ENCODE assay signal across 8 cellular contexts in the genomic region with DNA sequence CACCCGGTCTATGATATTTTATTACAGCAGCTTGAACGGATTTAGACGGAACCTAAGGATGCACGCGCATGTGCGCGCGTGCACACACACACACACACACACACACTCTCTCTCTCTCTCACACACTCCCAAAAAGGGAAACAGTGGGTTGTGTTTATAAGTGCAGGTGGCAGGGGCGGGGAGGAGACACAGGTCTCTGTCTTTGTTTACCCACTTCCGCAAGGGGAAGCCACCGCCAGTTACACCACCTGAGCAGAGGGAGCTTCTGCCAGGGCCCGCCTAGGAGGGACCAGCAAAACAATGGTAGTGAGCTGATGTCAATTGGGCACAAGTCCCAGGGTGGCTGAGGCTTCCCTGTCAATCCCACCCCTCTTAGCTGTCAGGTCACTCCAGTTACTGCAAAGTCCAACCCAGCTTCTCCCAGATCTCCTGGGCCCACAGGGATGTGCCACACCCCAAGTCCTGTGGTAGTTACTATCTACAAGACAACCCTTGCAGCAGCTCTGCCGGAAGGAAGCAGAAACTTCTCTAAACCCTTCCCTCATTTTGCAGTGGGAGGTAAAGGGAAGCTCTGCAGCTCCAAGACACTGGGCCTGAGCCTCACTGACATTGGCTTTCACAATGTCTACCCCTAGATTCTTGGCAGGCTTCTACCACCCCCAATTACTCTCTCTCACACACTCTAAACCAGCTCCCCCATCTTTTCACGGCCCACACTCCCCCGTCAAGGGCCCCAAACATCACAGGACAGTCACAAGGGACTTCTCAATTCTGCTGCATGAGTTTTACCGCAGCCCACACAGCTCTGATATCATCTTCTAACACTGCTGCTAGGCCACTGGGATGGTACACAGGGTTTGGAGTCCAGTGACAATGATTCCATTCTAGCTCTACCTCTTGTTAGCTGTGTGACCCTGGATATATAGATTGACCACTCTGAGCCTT. TPM values are rescaled to one million over a fixed set of nuclear protein-coding genes. Genes with fewer than 3 reads are reported as not detected.
A peak's percentile ranks its signal among the peaks of the same experiment; 100 is the strongest.
DNase-seq lines count a peak whose midpoint lies in the region; ATAC-seq, FAIRE-seq and TF ChIP-seq lines count a peak whose summit lies in the region.

No MANE protein-coding gene starts in this region.

- H3K9me3 Mint-ChIP-seq in activated CD4-positive, alpha-beta memory T cell treated with anti-CD3 and anti-CD28 coated beads, Interleukin-2, amount 10 ng/mL, durations not matched to agents 7 days and 5 days = peaks cover 5% of the 10 kb centered on the region

- peaks cover 48% of the 10 kb centered on the region for H3K36me3 Mint-ChIP-seq in activated CD4-positive, alpha-beta memory T cell treated with anti-CD3 and anti-CD28 coated beads, Interleukin-2, amount 10 ng/mL, durations not matched to agents 7 days and 5 days (ENCODE audit: low read depth)

- ATAC-seq in GM18499 (IDR thresholded peaks at IDR 0.05; ENCODE audit: insufficient read depth, unreplicated experiment) = peak; percentile 56
- peak; percentile 25 to 27 for ATAC-seq in left cardiac atrium

- POLR2A ChIA-PET in HEK293 (lab: Yijun Ruan, JAX) = interaction anchor here (0.6 to 1.4 kb wide), 2 partner anchors 16 to 741 kb away, joined by 3 to 9 read pairs; no protein-coding TSS in a partner anchor
- POLR2A ChIA-PET in activated CD4-positive, alpha-beta memory T cell treated with anti-CD3 and anti-CD28 coated beads, Interleukin-2, amount 10 ng/mL, durations not matched to agents 7 days and 5 days (lab: Charles Lee) = interaction anchor here (0.9 to 5.8 kb wide), 13 partner anchors 9 to 840 kb away, joined by 3 to 135 read pairs (median 5); partner anchors contain the start of genes ANXA11 and PPIF

- H3K27me3 Mint-ChIP-seq in activated CD4-positive, alpha-beta memory T cell treated with anti-CD3 and anti-CD28 coated beads, Interleukin-2, amount 10 ng/mL, durations not matched to agents 7 days and 5 days = no peaks in the 10 kb centered on the region

- peaks cover 73% of the 10 kb centered on the region for H3K4me1 Mint-ChIP-seq in activated CD4-positive, alpha-beta memory T cell treated with anti-CD3 and anti-CD28 coated beads, Interleukin-2, amount 10 ng/mL, durations not matched to agents 7 days and 5 days

- H3K27ac Mint-ChIP-seq in activated CD4-positive, alpha-beta memory T cell treated with anti-CD3 and anti-CD28 coated beads, Interleukin-2, amount 10 ng/mL, durations not matched to agents 7 days and 5 days = peak overlapping the region; percentile 95

- H3K4me3 ChIP-seq in HEK293 (ENCODE audit: low read depth, low read length) = no peak overlapping the region

- CTCF ChIA-PET in HEK293 (lab: Yijun Ruan, JAX) = interaction anchor here (0.6 kb wide), 1 partner anchor 1075 kb away, joined by 3 read pairs; no protein-coding TSS in a partner anchor
- CTCF ChIA-PET in activated CD4-positive, alpha-beta memory T cell treated with anti-CD3 and anti-CD28 coated beads, Interleukin-2, amount 10 ng/mL, durations not matched to agents 7 days and 5 days (lab: Charles Lee) = interaction anchor here (1.1 to 3.0 kb wide), 8 partner anchors 9 to 43 kb away, joined by 3 to 42 read pairs (median 10); no protein-coding TSS in a partner anchor

- H3K36me3 ChIP-seq in HEK293 (ENCODE audit: control insufficient read depth in 2 of 2, insufficient read depth in 1 of 2, low read length in 2 of 2) = peaks cover 0 to 3% of the 10 kb centered on the region in 2 experiments; a peak in 1 of 3 replicates

- no peak for FAIRE-seq in urothelium cell line (lab: Jason Lieb, UNC)

- TF ChIP-seq CTCF in HEK293 (tag by site-specific recombination; IDR thresholded peaks at IDR 0.05) = no peak

- no peaks in the 10 kb centered on the region for H3K9me3 ChIP-seq in HEK293 (ENCODE audit: control insufficient read depth, insufficient read depth, low read depth, low read length)

- no peaks in the 10 kb centered on the region for H3K4me1 ChIP-seq in HEK293 (ENCODE audit: control insufficient read depth, insufficient read depth, low read length)

- no peak overlapping the region for H3K27ac ChIP-seq in HEK293 (ENCODE audit: extremely low read depth, low read depth, low read length)

- peak overlapping the region; percentile 67 for H3K4me3 Mint-ChIP-seq in activated CD4-positive, alpha-beta memory T cell treated with anti-CD3 and anti-CD28 coated beads, Interleukin-2, amount 10 ng/mL, durations not matched to agents 7 days and 5 days

- intact Hi-C loops in left cardiac atrium (cut with DNase I) = no loop called here

- peak; percentile 85 for DNase-seq in NCI-H2029 (lab: John Stamatoyannopoulos, UW)
- peak; percentile 88 for DNase-seq in activated CD4-positive, alpha-beta memory T cell treated with anti-CD3 and anti-CD28 coated beads, Interleukin-2, amount 10 ng/mL, durations not matched to agents 7 days and 5 days
- DNase-seq in left cardiac atrium = peak; percentile 37
- DNase-seq in stimulated activated CD4-positive, alpha-beta T cell treated with anti-CD3 and anti-CD28 coated beads, TNF-alpha, amount 100 ng/mL, for 4 hours (ENCODE audit: low read depth in 3 of 3) = peak in 2 of 3 experiments; percentile 38 to 49
- DNase-seq in urothelium cell line (ENCODE audit: low spot score) = no peak
- DNase-seq in AG08395 (ENCODE audit: low spot score) = no peak

TF ChIP-seq in HEK293, 187 proteins besides CTCF, POLR2A, EP300 and RAD21:
- TF ChIP-seq EGR2 (tag by site-specific recombination; IDR thresholded peaks at IDR 0.05; ENCODE audit: low read depth) (peak; percentile 42; the same call in 1 of the 2 replicates), ZFHX2 (tag by site-specific recombination; conservative IDR thresholded peaks at IDR 0.05) (peak; percentile 77), AEBP2 (tag by site-specific recombination; IDR thresholded peaks at IDR 0.05; ENCODE audit: borderline replicate concordance) (no peak), ZSCAN30 (tag by site-specific recombination; IDR thresholded peaks at IDR 0.05) (no peak), KLF1 (tag by site-specific recombination; IDR thresholded peaks at IDR 0.05) (0 out of 2 replicates have a peak, but pooled peaks have one; percentile 16)
TF ChIP-seq in HEK293: peak in this region for 3.

RNA-seq across cellular contexts. Expression of gene ANXA11, which starts 17.6 kb away (rescaled TPM):
- 100 to 1,000 TPM; 271 to 273 TPM for total RNA-seq in activated CD4-positive, alpha-beta memory T cell treated with anti-CD3 and anti-CD28 coated beads, Interleukin-2, amount 10 ng/mL, durations not matched to agents 7 days and 5 days
- total RNA-seq in left cardiac atrium = 100 to 1,000 TPM; 327 to 413 TPM

RNA-seq across cellular contexts. Expression of gene PLAC9, which starts 55.2 kb away (rescaled TPM):
- total RNA-seq in activated CD4-positive, alpha-beta memory T cell treated with anti-CD3 and anti-CD28 coated beads, Interleukin-2, amount 10 ng/mL, durations not matched to agents 7 days and 5 days = not detected
- 10 to 100 TPM; 60.9 to 97.9 TPM for total RNA-seq in left cardiac atrium

Comparison
In these comparisons a context has a peak if more than half of its experiments do, and no peak if none do; other contexts are left out.
1. DNase-seq: peak in NCI-H2029 (single experiment), activated CD4-positive, alpha-beta memory T cell treated with anti-CD3 and anti-CD28 coated beads, Interleukin-2, amount 10 ng/mL, durations not matched to agents 7 days and 5 days (single experiment), left cardiac atrium (single experiment) and stimulated activated CD4-positive, alpha-beta T cell treated with anti-CD3 and anti-CD28 coated beads, TNF-alpha, amount 100 ng/mL, for 4 hours (2 of 3); none in urothelium cell line (single experiment) and AG08395 (single experiment).
2. RNA of gene PLAC9, which starts 55.2 kb away (total RNA-seq): 60.9 to 97.9 TPM in left cardiac atrium; not detected in activated CD4-positive, alpha-beta memory T cell treated with anti-CD3 and anti-CD28 coated beads, Interleukin-2, amount 10 ng/mL, durations not matched to agents 7 days and 5 days; every median in the first group is over 10 times any median in the second.